Comparison of ENCODE assay signal across 19 cellular contexts in genomic region chr1:200048244-200048643, GRCh38. TPM values are rescaled to one million over a fixed set of nuclear protein-coding genes. Genes with fewer than 3 reads are reported as not detected.
"Had no signal": no experiment of that assay in that cellular context is flagged by ENCODE, and none has a peak within 500 bp of the region (broad histone marks: within the 10 kb centered on the region; RNA-seq: fewer than 3 reads in every experiment).

No MANE protein-coding gene starts in this region.

- H3K27ac ChIP-seq: breast epithelium, esophagus muscularis mucosa, testis, upper lobe of right lung had no signal

- H3K9me3 ChIP-seq: breast epithelium, esophagus muscularis mucosa, mucosa of descending colon, testis, upper lobe of right lung had no signal

- H3K36me3 ChIP-seq: breast epithelium, esophagus muscularis mucosa, upper lobe of right lung had no signal

- H3K36me3 Mint-ChIP-seq: activated CD4-positive, alpha-beta memory T cell treated with anti-CD3 and anti-CD28 coated beads for 36 hours; activated naive CD8-positive, alpha-beta T cell treated with anti-CD3 and anti-CD28 coated beads, Interleukin-2, amount 10 ng/mL, durations not matched to agents 7 days and 5 days; naive thymus-derived CD8-positive, alpha-beta T cell had no signal

- ATAC-seq: left cardiac atrium; mucosa of descending colon; naive thymus-derived CD8-positive, alpha-beta T cell; stimulated activated naive CD8-positive, alpha-beta T cell treated with anti-CD3 and anti-CD28 coated beads, Interleukin-15, amount 100 ng/mL, for 72 hours; upper lobe of right lung had no signal

- H3K27me3 ChIP-seq: testis had no signal

- FAIRE-seq: endometrium had no signal

- H3K4me1 ChIP-seq: breast epithelium, testis had no signal

- H3K27ac Mint-ChIP-seq: activated CD4-positive, alpha-beta memory T cell treated with anti-CD3 and anti-CD28 coated beads for 36 hours; activated naive CD8-positive, alpha-beta T cell treated with anti-CD3 and anti-CD28 coated beads, Interleukin-2, amount 10 ng/mL, durations not matched to agents 7 days and 5 days; immature natural killer cell; naive thymus-derived CD8-positive, alpha-beta T cell; stimulated activated naive CD8-positive, alpha-beta T cell treated with anti-CD3 and anti-CD28 coated beads, Interleukin-15, amount 100 ng/mL, for 72 hours had no signal

- H3K4me3 ChIP-seq: breast epithelium, esophagus muscularis mucosa, mucosa of descending colon, testis, upper lobe of right lung had no signal

- H3K9me3 Mint-ChIP-seq: activated CD4-positive, alpha-beta memory T cell treated with anti-CD3 and anti-CD28 coated beads for 36 hours; activated naive CD8-positive, alpha-beta T cell treated with anti-CD3 and anti-CD28 coated beads, Interleukin-2, amount 10 ng/mL, durations not matched to agents 7 days and 5 days; naive thymus-derived CD8-positive, alpha-beta T cell; stimulated activated naive CD8-positive, alpha-beta T cell treated with anti-CD3 and anti-CD28 coated beads, Interleukin-15, amount 100 ng/mL, for 72 hours had no signal

- H3K4me1 Mint-ChIP-seq: activated naive CD8-positive, alpha-beta T cell treated with anti-CD3 and anti-CD28 coated beads, Interleukin-2, amount 10 ng/mL, durations not matched to agents 7 days and 5 days had no signal

- DNase-seq: activated CD4-positive, alpha-beta memory T cell treated with anti-CD3 and anti-CD28 coated beads for 36 hours; activated gamma-delta T cell treated with Interleukin-2 at 50 U/mL for 16 hours; activated naive CD8-positive, alpha-beta T cell treated with anti-CD3 and anti-CD28 coated beads, Interleukin-2, amount 10 ng/mL, durations not matched to agents 7 days and 5 days; activated T-cell treated with anti-CD3 and anti-CD28 coated beads, Interleukin-2, amount 50 U/mL, for 48 hours; anterior cingulate cortex; immature natural killer cell; left cardiac atrium; mucosa of descending colon; naive thymus-derived CD8-positive, alpha-beta T cell; occipital lobe; stimulated activated CD4-positive, alpha-beta T cell treated with anti-CD3 and anti-CD28 coated beads, Interleukin-15, amount 100 ng/mL, for 24 hours; stimulated activated CD4-positive, alpha-beta T cell treated with anti-CD3 and anti-CD28 coated beads, Interleukin-4, amount 100 ng/mL, for 4 hours; stimulated activated naive CD8-positive, alpha-beta T cell treated with anti-CD3 and anti-CD28 coated beads, Interleukin-15, amount 100 ng/mL, for 72 hours; testis; upper lobe of right lung had no signal

- H3K4me3 Mint-ChIP-seq: activated CD4-positive, alpha-beta memory T cell treated with anti-CD3 and anti-CD28 coated beads for 36 hours; activated naive CD8-positive, alpha-beta T cell treated with anti-CD3 and anti-CD28 coated beads, Interleukin-2, amount 10 ng/mL, durations not matched to agents 7 days and 5 days; immature natural killer cell; naive thymus-derived CD8-positive, alpha-beta T cell; stimulated activated naive CD8-positive, alpha-beta T cell treated with anti-CD3 and anti-CD28 coated beads, Interleukin-15, amount 100 ng/mL, for 72 hours had no signal

RNA-seq across cellular contexts. Expression of gene NR5A2, which starts 20.7 kb away (rescaled TPM):
- total RNA-seq: activated CD4-positive, alpha-beta memory T cell treated with anti-CD3 and anti-CD28 coated beads for 36 hours; activated naive CD8-positive, alpha-beta T cell treated with anti-CD3 and anti-CD28 coated beads, Interleukin-2, amount 10 ng/mL, durations not matched to agents 7 days and 5 days; fibroblast of villous mesenchyme; naive thymus-derived CD8-positive, alpha-beta T cell had no signal
- polyA plus RNA-seq: immature natural killer cell; naive thymus-derived CD8-positive, alpha-beta T cell had no signal
